12 cellular contexts compared by ENCODE assay signal in genomic region chr18:54217624-54218023, GRCh38.
DNase-seq lines count a peak whose midpoint lies in the region; ATAC-seq and TF ChIP-seq lines count a peak whose summit lies in the region.
"Had no signal": no experiment of that assay in that cellular context is flagged by ENCODE, and none has a peak within 500 bp of the region (broad histone marks: within the 10 kb centered on the region; RNA-seq: fewer than 3 reads in every experiment).

No MANE protein-coding gene starts in this region.

- DNase-seq in glomerular visceral epithelial cell (ENCODE audit: extremely low spot score) (peak; percentile 9), GOT3 (lab: John Stamatoyannopoulos, UW) (no peak), NCI-H2081 (lab: John Stamatoyannopoulos, UW) (no peak), MV-4-11 (lab: John Stamatoyannopoulos, UW) (no peak), NOMO-1 treated with dmso at 0.1 percent for 144 hours (lab: John Stamatoyannopoulos, UW; ENCODE audit: unreplicated experiment) (no peak)
- DNase-seq: activated CD4-positive, alpha-beta T cell treated with anti-CD3 and anti-CD28 coated beads, Interleukin-2, amount 10 ng/mL, durations not matched to agents 7 days and 5 days; activated effector memory CD4-positive, alpha-beta T cell treated with anti-CD3 and anti-CD28 coated beads, Interleukin-2, amount 50 U/mL, for 16 hours; endodermal cell; ovary had no signal

- no peak for TF ChIP-seq POLR2A in GM18505 (IDR thresholded peaks at IDR 0.05; ENCODE audit: borderline replicate concordance, extremely low read depth, insufficient read depth, insufficient read length)

- peak; percentile 53 for ATAC-seq in GM18505 (IDR thresholded peaks at IDR 0.05; ENCODE audit: unreplicated experiment)
- ATAC-seq in GM21515 (IDR thresholded peaks at IDR 0.05; ENCODE audit: unreplicated experiment), result peak; percentile 45
- ATAC-seq in HG03159 (IDR thresholded peaks at IDR 0.05; ENCODE audit: unreplicated experiment), result peak; percentile 45
